17 cellular contexts compared by ENCODE assay signal in the genomic region with DNA sequence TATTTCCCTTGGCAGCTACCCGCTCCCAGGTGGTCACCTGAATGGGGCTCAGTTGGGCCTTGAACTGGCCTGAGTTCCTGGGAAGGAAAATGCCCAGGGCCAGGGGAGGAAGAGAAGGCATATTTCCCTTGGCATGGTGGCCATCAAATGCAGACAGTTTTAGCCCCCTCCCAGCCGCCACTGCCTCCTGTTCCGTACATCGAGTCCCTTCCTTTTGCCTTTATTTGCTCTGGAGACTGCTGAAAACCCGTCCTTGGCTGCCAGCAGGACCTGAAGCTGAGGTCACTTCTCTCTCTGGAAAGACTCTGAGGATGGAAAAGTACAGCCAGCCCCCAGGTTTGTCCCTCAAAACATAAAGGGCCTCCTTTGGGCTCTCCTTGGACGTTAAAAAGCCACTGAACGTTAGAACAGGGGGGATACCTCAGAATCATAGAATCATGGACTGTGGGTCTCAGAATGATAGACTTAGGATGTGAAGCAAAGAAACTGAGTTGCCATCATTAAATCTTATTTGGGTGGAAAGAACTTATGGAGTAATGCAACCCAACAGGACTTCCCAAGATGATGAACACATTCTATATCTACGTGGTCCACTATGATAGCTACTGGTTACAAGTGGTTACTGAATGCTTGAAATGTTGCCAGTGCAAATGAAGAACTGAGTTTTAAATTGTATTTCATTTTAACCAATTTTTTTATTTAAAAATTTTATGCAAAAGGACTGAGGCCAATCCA. TPM values are rescaled to one million over a fixed set of nuclear protein-coding genes. Genes with fewer than 3 reads are reported as not detected.
DNase-seq lines count a peak whose midpoint lies in the region; ATAC-seq, FAIRE-seq and TF ChIP-seq lines count a peak whose summit lies in the region.
"Had no signal": no experiment of that assay in that cellular context is flagged by ENCODE, and none has a peak within 500 bp of the region (broad histone marks: within the 10 kb centered on the region; RNA-seq: fewer than 3 reads in every experiment).

No MANE protein-coding gene starts in this region.

- POLR2A ChIA-PET in activated CD4-positive, alpha-beta memory T cell treated with anti-CD3 and anti-CD28 coated beads for 36 hours (lab: Charles Lee) = no interaction called here

- intact Hi-C loops in kidney (cut with DNase I) = no loop called here
- intact Hi-C loops in activated CD4-positive, alpha-beta memory T cell treated with anti-CD3 and anti-CD28 coated beads for 36 hours (cut with micrococcal nuclease) = no loop called here

- no peak overlapping the region for H3K4me3 Mint-ChIP-seq in activated T-cell treated with anti-CD3 and anti-CD28 coated beads, Interleukin-2, amount 50 U/mL, for 4 hours
- no peak overlapping the region for H3K4me3 Mint-ChIP-seq in activated CD4-positive, alpha-beta memory T cell treated with anti-CD3 and anti-CD28 coated beads for 36 hours
- H3K4me3 Mint-ChIP-seq: activated CD8-positive, alpha-beta T cell treated with anti-CD3 and anti-CD28 coated beads, Interleukin-2, amount 10 ng/mL, durations not matched to agents 7 days and 5 days; immature natural killer cell; natural killer cell had no signal

- no peaks in the 10 kb centered on the region for H3K9me3 ChIP-seq in kidney (ENCODE audit: control insufficient read depth in 1 of 2, low read length in 2 of 2)
- H3K9me3 ChIP-seq in skeletal muscle satellite cell (replicated peaks; ENCODE audit: low read length) = no peaks in the 10 kb centered on the region
- H3K9me3 ChIP-seq: BE2C had no signal

- H3K4me3 ChIP-seq in AG09309 (ENCODE audit: control insufficient read depth, low read depth, low read length) (peak overlapping the region; percentile 33), kidney (ENCODE audit: low read length in 2 of 2) (no peak overlapping the region), skeletal muscle satellite cell (ENCODE audit: low read length) (peak overlapping the region; percentile 34)

- no peaks in the 10 kb centered on the region for H3K9me3 Mint-ChIP-seq in activated T-cell treated with anti-CD3 and anti-CD28 coated beads, Interleukin-2, amount 50 U/mL, for 4 hours
- no peaks in the 10 kb centered on the region for H3K9me3 Mint-ChIP-seq in activated CD4-positive, alpha-beta memory T cell treated with anti-CD3 and anti-CD28 coated beads for 36 hours
- H3K9me3 Mint-ChIP-seq: immature natural killer cell, natural killer cell had no signal

- no peaks in the 10 kb centered on the region for H3K36me3 Mint-ChIP-seq in activated T-cell treated with anti-CD3 and anti-CD28 coated beads, Interleukin-2, amount 50 U/mL, for 4 hours (ENCODE audit: insufficient read depth)
- H3K36me3 Mint-ChIP-seq in activated CD4-positive, alpha-beta memory T cell treated with anti-CD3 and anti-CD28 coated beads for 36 hours = no peaks in the 10 kb centered on the region
- H3K36me3 Mint-ChIP-seq: immature natural killer cell, natural killer cell had no signal

- H3K36me3 ChIP-seq in kidney (ENCODE audit: control insufficient read depth in 1 of 2, insufficient read depth in 2 of 2, low read length in 2 of 2) (peaks cover 2 to 10% of the 10 kb centered on the region in 2 donors), skeletal muscle satellite cell (ENCODE audit: insufficient read depth, low read length) (peaks cover 89% of the 10 kb centered on the region)
- H3K36me3 ChIP-seq: BE2C had no signal

- H3K27ac Mint-ChIP-seq in activated CD4-positive, alpha-beta memory T cell treated with anti-CD3 and anti-CD28 coated beads for 36 hours = no peak overlapping the region
- H3K27ac Mint-ChIP-seq: activated CD8-positive, alpha-beta T cell treated with anti-CD3 and anti-CD28 coated beads, Interleukin-2, amount 10 ng/mL, durations not matched to agents 7 days and 5 days; immature natural killer cell; natural killer cell had no signal

- H3K9ac ChIP-seq in kidney (ENCODE audit: low read length in 2 of 2) (no peak overlapping the region), skeletal muscle satellite cell (ENCODE audit: low read depth, low read length) (peak overlapping the region; percentile 78)

- H3K4me2 ChIP-seq in skeletal muscle satellite cell (ENCODE audit: low read length) = peak overlapping the region; percentile 58

- H3K4me1 ChIP-seq in kidney (ENCODE audit: control insufficient read depth in 1 of 2, insufficient read depth in 1 of 2, low read depth in 1 of 2, low read length in 2 of 2) (peaks cover 38 to 47% of the 10 kb centered on the region in 2 donors), skeletal muscle satellite cell (ENCODE audit: control insufficient read depth, insufficient read depth, low read length) (peaks cover 93% of the 10 kb centered on the region)

- FAIRE-seq in kidney (lab: Jason Lieb, UNC) = no peak
- FAIRE-seq: urothelium cell line had no signal

- CTCF ChIA-PET in activated CD4-positive, alpha-beta memory T cell treated with anti-CD3 and anti-CD28 coated beads for 36 hours (lab: Charles Lee) = no interaction called here

- no peak for ATAC-seq in activated T-cell treated with anti-CD3 and anti-CD28 coated beads, Interleukin-2, amount 50 U/mL, for 4 hours
- no peak for ATAC-seq in HG03045 (IDR thresholded peaks at IDR 0.05; ENCODE audit: unreplicated experiment)
- ATAC-seq: activated CD8-positive, alpha-beta T cell treated with anti-CD3 and anti-CD28 coated beads, Interleukin-2, amount 10 ng/mL, durations not matched to agents 7 days and 5 days; natural killer cell had no signal

- H3K4me1 Mint-ChIP-seq in activated T-cell treated with anti-CD3 and anti-CD28 coated beads, Interleukin-2, amount 50 U/mL, for 4 hours (ENCODE audit: low read depth) = no peaks in the 10 kb centered on the region
- no peaks in the 10 kb centered on the region for H3K4me1 Mint-ChIP-seq in activated CD4-positive, alpha-beta memory T cell treated with anti-CD3 and anti-CD28 coated beads for 36 hours (ENCODE audit: low read depth)
- H3K4me1 Mint-ChIP-seq: immature natural killer cell, natural killer cell had no signal

- TF ChIP-seq CTCF in AG09309 (IDR thresholded peaks at IDR 0.05; ENCODE audit: control insufficient read depth, insufficient read depth, low read depth, low read length, missing control alignments) (no peak), kidney (IDR thresholded peaks at IDR 0.05; ENCODE audit: borderline replicate concordance, extremely low read depth, insufficient read depth) (no peak)

- no peaks in the 10 kb centered on the region for H3K27me3 Mint-ChIP-seq in activated T-cell treated with anti-CD3 and anti-CD28 coated beads, Interleukin-2, amount 50 U/mL, for 4 hours (ENCODE audit: low read depth)
- H3K27me3 Mint-ChIP-seq in activated CD4-positive, alpha-beta memory T cell treated with anti-CD3 and anti-CD28 coated beads for 36 hours = no peaks in the 10 kb centered on the region

- peak overlapping the region; percentile 24 for H3K27ac ChIP-seq in caudate nucleus (ENCODE audit: low read depth, low read length)
- peak overlapping the region; percentile 7 to 32 for H3K27ac ChIP-seq in kidney (ENCODE audit: low read depth in 2 of 2, low read length in 2 of 2)

- no peaks in the 10 kb centered on the region for H3K27me3 ChIP-seq in skeletal muscle satellite cell (ENCODE audit: control insufficient read depth, insufficient read depth, low read length)
- H3K27me3 ChIP-seq: BE2C had no signal

- DNase-seq in AG09309 (ENCODE audit: low read depth) (no peak), caudate nucleus (lab: John Stamatoyannopoulos, UW) (no peak), kidney (no peak), NCI-H2171 (lab: John Stamatoyannopoulos, UW) (no peak)
- DNase-seq in activated T-cell treated with anti-CD3 and anti-CD28 coated beads, Interleukin-2, amount 50 U/mL, for 4 hours = no peak
- DNase-seq in activated CD4-positive, alpha-beta memory T cell treated with anti-CD3 and anti-CD28 coated beads for 36 hours = no peak
- DNase-seq: activated CD8-positive, alpha-beta T cell treated with anti-CD3 and anti-CD28 coated beads, Interleukin-2, amount 10 ng/mL, durations not matched to agents 7 days and 5 days; activated naive CD4-positive, alpha-beta T cell; BE2C; GOT3; immature natural killer cell; natural killer cell; NCI-H187; NCI-H748 treated with DMSO at 0.1 percent for 48 hours had no signal

RNA-seq across cellular contexts. Expression of a gene that starts 7.1 kb away (rescaled TPM):
- total RNA-seq in kidney = 637 TPM
- polyA plus RNA-seq in kidney (ENCODE audit: insufficient read depth, low read depth, low replicate concordance) = 581 TPM
- 652 and 1,273 TPM in 2 replicates for total RNA-seq in skeletal muscle satellite cell (2012; rRNA removed)
- 1 to 10 TPM; 2.0 to 2.6 (median 2.3) TPM for total RNA-seq in activated T-cell treated with anti-CD3 and anti-CD28 coated beads, Interleukin-2, amount 50 U/mL, for 4 hours
- total RNA-seq in activated CD4-positive, alpha-beta memory T cell treated with anti-CD3 and anti-CD28 coated beads for 36 hours = not detected
- total RNA-seq: activated CD8-positive, alpha-beta T cell treated with anti-CD3 and anti-CD28 coated beads, Interleukin-2, amount 10 ng/mL, durations not matched to agents 7 days and 5 days had no signal

Comparison
In these comparisons a context has a peak if more than half of its experiments do, and no peak if none do; other contexts are left out.
1. H3K4me3 ChIP-seq: peak in AG09309 (single experiment) and skeletal muscle satellite cell (single experiment); none in kidney (0 of 2).
2. RNA of a gene that starts 7.1 kb away (total RNA-seq): 637 TPM in kidney (single experiment); 2.0 to 2.6 TPM in activated T-cell treated with anti-CD3 and anti-CD28 coated beads, Interleukin-2, amount 50 U/mL, for 4 hours and not detected in activated CD4-positive, alpha-beta memory T cell treated with anti-CD3 and anti-CD28 coated beads for 36 hours; every median in the first group is over 100 times any median in the second.